In the genomic region with DNA sequence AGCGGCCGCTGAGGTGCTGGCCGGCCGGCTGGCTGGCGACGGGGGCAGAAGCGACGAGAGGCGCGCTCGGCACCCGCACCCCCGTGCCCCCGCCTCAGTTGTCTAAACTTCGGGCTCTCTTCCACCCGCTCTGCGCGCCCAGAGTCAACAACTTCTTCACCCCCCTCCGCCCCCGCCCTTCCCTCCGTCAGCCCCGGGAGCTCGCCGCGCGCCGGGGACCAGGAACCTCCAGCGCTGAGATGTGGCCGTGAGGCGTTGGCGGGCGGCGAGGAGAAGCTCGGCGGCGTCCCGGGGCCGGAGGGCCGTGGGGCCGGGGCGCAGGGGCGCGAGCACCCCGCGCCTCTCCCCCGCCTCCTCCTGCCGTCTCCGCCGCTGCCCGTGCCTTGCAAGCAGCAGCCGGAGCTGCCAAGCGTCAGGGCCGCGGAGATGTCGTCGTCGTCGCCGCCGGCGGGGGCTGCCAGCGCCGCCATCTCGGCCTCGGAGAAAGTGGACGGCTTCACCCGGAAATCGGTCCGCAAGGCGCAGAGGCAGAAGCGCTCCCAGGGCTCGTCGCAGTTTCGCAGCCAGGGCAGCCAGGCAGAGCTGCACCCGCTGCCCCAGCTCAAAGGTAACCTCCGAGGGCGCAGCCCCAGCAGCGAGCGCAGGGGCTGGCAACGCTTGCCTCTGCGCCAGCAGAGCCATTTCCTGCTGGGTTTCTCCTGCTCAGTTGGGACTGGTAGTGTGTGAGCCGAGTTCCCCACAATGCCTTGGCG, we compare ENCODE assay signal across 1 cellular context.
TF ChIP-seq lines count a peak whose summit lies in the region.

No MANE protein-coding gene starts in this region.

TF ChIP-seq in HepG2, 621 proteins besides CTCF, POLR2A, EP300 and RAD21 (continued from another document and continues in another):
- TF ChIP-seq KLF11 (CRISPR knock-in tag; IDR thresholded peaks at IDR 0.05) (no peak), YY1 (IDR thresholded peaks at IDR 0.05; ENCODE audit: insufficient read depth, insufficient replicate concordance, low read depth, low read length) (peak; percentile 67), ATF1 (CRISPR knock-in tag; IDR thresholded peaks at IDR 0.05) (no peak), ZNF776 (CRISPR knock-in tag; IDR thresholded peaks at IDR 0.05) (no peak), HNRNPH1 (optimal IDR thresholded peaks at IDR 0.05; ENCODE audit: low read depth, low read length) (no peak), RBM39 (IDR thresholded peaks at IDR 0.05; ENCODE audit: low read depth, low read length, poor library complexity, severe bottlenecking) (no peak), GTF2F1 (IDR thresholded peaks at IDR 0.05; ENCODE audit: low read length) (no peak), ZNF768 (CRISPR knock-in tag; IDR thresholded peaks at IDR 0.05) (peak; percentile 56; the same call in 1 of the 2 replicates), JUN (CRISPR knock-in tag; IDR thresholded peaks at IDR 0.05) (no peak), GABPB1 (CRISPR knock-in tag; IDR thresholded peaks at IDR 0.05) (peak; percentile 66), CHD4 (IDR thresholded peaks at IDR 0.05; ENCODE audit: borderline replicate concordance, low read length) (no peak), ZNF460 (CRISPR knock-in tag; IDR thresholded peaks at IDR 0.05; ENCODE audit: borderline replicate concordance) (no peak), ZNF225 (CRISPR knock-in tag; IDR thresholded peaks at IDR 0.05) (no peak), MXD4 (CRISPR knock-in tag; IDR thresholded peaks at IDR 0.05) (no peak), TOPORS (CRISPR knock-in tag; IDR thresholded peaks at IDR 0.05) (no peak), ZNF121 (CRISPR knock-in tag; IDR thresholded peaks at IDR 0.05) (no peak), NFRKB (IDR thresholded peaks at IDR 0.05) (no peak), ARNT2 (CRISPR knock-in tag; IDR thresholded peaks at IDR 0.05; ENCODE audit: low read depth) (no peak), ZNF569 (CRISPR knock-in tag; IDR thresholded peaks at IDR 0.05; ENCODE audit: borderline replicate concordance) (no peak), ZNF260 (CRISPR knock-in tag; IDR thresholded peaks at IDR 0.05; ENCODE audit: borderline replicate concordance, low read depth) (no peak), POGZ (CRISPR knock-in tag; IDR thresholded peaks at IDR 0.05) (0 out of 2 replicates have a peak, but pooled peaks have one; percentile 54), PAX8 (CRISPR knock-in tag; IDR thresholded peaks at IDR 0.05; ENCODE audit: borderline replicate concordance) (no peak; the same call in 1 of the 2 replicates), ZNF720 (CRISPR knock-in tag; IDR thresholded peaks at IDR 0.05) (no peak), GFI1 (CRISPR knock-in tag; IDR thresholded peaks at IDR 0.05; ENCODE audit: borderline replicate concordance) (no peak), ZBTB8A (CRISPR knock-in tag; IDR thresholded peaks at IDR 0.05; ENCODE audit: borderline replicate concordance, low read depth) (no peak), SP5 (CRISPR knock-in tag; IDR thresholded peaks at IDR 0.05; ENCODE audit: borderline replicate concordance, low read depth) (no peak), ZNF605 (CRISPR knock-in tag; IDR thresholded peaks at IDR 0.05) (no peak), EEA1 (CRISPR knock-in tag; IDR thresholded peaks at IDR 0.05; ENCODE audit: borderline replicate concordance) (no peak), SALL1 (CRISPR knock-in tag; IDR thresholded peaks at IDR 0.05) (peak; percentile 17; the same call in 1 of the 2 replicates), MTA1 (CRISPR knock-in tag; IDR thresholded peaks at IDR 0.05; ENCODE audit: borderline replicate concordance) (no peak; the same call in 1 of the 2 replicates), ZNF224 (CRISPR knock-in tag; IDR thresholded peaks at IDR 0.05) (no peak), MTF2 (CRISPR knock-in tag; IDR thresholded peaks at IDR 0.05; ENCODE audit: borderline replicate concordance) (no peak), CBX5 (CRISPR knock-in tag; IDR thresholded peaks at IDR 0.05; ENCODE audit: borderline replicate concordance) (no peak), FLYWCH1 (CRISPR knock-in tag; IDR thresholded peaks at IDR 0.05) (no peak; the same call in 1 of the 2 replicates), MEIS1 (CRISPR knock-in tag; IDR thresholded peaks at IDR 0.05; ENCODE audit: borderline replicate concordance) (no peak), IKZF1 (IDR thresholded peaks at IDR 0.05) (no peak), ZNF614 (CRISPR knock-in tag; IDR thresholded peaks at IDR 0.05; ENCODE audit: borderline replicate concordance) (no peak), NCOA2 (CRISPR knock-in tag; IDR thresholded peaks at IDR 0.05) (no peak), ZNF549 (CRISPR knock-in tag; IDR thresholded peaks at IDR 0.05) (no peak), ZNF616 (CRISPR knock-in tag; IDR thresholded peaks at IDR 0.05; ENCODE audit: low read depth) (no peak), ZNF530 (CRISPR knock-in tag; IDR thresholded peaks at IDR 0.05; ENCODE audit: low read depth) (no peak)
- TF ChIP-seq, protein P1, sequence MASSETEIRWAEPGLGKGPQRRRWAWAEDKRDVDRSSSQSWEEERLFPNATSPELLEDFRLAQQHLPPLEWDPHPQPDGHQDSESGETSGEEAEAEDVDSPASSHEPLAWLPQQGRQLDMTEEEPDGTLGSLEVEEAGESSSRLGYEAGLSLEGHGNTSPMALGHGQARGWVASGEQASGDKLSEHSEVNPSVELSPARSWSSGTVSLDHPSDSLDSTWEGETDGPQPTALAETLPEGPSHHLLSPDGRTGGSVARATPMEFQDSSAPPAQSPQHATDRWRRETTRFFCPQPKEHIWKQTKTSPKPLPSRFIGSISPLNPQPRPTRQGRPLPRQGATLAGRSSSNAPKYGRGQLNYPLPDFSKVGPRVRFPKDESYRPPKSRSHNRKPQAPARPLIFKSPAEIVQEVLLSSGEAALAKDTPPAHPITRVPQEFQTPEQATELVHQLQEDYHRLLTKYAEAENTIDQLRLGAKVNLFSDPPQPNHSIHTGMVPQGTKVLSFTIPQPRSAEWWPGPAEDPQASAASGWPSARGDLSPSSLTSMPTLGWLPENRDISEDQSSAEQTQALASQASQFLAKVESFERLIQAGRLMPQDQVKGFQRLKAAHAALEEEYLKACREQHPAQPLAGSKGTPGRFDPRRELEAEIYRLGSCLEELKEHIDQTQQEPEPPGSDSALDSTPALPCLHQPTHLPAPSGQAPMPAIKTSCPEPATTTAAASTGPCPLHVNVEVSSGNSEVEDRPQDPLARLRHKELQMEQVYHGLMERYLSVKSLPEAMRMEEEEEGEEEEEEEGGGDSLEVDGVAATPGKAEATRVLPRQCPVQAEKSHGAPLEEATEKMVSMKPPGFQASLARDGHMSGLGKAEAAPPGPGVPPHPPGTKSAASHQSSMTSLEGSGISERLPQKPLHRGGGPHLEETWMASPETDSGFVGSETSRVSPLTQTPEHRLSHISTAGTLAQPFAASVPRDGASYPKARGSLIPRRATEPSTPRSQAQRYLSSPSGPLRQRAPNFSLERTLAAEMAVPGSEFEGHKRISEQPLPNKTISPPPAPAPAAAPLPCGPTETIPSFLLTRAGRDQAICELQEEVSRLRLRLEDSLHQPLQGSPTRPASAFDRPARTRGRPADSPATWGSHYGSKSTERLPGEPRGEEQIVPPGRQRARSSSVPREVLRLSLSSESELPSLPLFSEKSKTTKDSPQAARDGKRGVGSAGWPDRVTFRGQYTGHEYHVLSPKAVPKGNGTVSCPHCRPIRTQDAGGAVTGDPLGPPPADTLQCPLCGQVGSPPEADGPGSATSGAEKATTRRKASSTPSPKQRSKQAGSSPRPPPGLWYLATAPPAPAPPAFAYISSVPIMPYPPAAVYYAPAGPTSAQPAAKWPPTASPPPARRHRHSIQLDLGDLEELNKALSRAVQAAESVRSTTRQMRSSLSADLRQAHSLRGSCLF (CRISPR knock-in tag; IDR thresholded peaks at IDR 0.05; ENCODE audit: borderline replicate concordance): no peak
- TF ChIP-seq, protein P2, sequence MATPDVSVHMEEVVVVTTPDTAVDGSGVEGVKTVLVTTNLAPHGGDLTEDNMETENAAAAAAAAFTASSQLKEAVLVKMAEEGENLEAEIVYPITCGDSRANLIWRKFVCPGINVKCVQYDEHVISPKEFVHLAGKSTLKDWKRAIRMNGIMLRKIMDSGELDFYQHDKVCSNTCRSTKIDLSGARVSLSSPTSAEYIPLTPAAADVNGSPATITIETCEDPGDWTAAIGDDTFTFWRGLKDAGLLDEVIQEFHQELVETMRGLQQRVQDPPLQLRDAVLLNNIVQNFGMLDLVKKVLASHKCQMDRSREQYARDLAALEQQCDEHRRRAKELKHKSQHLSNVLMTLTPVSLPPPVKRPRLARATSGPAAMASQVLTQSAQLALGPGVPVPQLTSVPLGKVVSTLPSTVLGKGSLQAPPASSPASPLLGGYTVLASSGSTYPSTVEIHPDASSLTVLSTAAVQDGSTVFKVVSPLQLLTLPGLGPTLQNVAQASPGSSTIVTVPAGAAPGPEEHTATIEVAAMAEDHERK (CRISPR knock-in tag; IDR thresholded peaks at IDR 0.05; ENCODE audit: low read depth): no peak
- TF ChIP-seq, protein P3, sequence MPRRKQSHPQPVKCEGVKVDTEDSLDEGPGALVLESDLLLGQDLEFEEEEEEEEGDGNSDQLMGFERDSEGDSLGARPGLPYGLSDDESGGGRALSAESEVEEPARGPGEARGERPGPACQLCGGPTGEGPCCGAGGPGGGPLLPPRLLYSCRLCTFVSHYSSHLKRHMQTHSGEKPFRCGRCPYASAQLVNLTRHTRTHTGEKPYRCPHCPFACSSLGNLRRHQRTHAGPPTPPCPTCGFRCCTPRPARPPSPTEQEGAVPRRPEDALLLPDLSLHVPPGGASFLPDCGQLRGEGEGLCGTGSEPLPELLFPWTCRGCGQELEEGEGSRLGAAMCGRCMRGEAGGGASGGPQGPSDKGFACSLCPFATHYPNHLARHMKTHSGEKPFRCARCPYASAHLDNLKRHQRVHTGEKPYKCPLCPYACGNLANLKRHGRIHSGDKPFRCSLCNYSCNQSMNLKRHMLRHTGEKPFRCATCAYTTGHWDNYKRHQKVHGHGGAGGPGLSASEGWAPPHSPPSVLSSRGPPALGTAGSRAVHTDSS (CRISPR knock-in tag; conservative IDR thresholded peaks at IDR 0.05): no peak
- TF ChIP-seq, protein P4, sequence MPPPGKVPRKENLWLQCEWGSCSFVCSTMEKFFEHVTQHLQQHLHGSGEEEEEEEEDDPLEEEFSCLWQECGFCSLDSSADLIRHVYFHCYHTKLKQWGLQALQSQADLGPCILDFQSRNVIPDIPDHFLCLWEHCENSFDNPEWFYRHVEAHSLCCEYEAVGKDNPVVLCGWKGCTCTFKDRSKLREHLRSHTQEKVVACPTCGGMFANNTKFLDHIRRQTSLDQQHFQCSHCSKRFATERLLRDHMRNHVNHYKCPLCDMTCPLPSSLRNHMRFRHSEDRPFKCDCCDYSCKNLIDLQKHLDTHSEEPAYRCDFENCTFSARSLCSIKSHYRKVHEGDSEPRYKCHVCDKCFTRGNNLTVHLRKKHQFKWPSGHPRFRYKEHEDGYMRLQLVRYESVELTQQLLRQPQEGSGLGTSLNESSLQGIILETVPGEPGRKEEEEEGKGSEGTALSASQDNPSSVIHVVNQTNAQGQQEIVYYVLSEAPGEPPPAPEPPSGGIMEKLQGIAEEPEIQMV (CRISPR knock-in tag; IDR thresholded peaks at IDR 0.05; ENCODE audit: low read depth): 0 out of 2 replicates have a peak, but pooled peaks have one; percentile 38
- TF ChIP-seq, protein P5, sequence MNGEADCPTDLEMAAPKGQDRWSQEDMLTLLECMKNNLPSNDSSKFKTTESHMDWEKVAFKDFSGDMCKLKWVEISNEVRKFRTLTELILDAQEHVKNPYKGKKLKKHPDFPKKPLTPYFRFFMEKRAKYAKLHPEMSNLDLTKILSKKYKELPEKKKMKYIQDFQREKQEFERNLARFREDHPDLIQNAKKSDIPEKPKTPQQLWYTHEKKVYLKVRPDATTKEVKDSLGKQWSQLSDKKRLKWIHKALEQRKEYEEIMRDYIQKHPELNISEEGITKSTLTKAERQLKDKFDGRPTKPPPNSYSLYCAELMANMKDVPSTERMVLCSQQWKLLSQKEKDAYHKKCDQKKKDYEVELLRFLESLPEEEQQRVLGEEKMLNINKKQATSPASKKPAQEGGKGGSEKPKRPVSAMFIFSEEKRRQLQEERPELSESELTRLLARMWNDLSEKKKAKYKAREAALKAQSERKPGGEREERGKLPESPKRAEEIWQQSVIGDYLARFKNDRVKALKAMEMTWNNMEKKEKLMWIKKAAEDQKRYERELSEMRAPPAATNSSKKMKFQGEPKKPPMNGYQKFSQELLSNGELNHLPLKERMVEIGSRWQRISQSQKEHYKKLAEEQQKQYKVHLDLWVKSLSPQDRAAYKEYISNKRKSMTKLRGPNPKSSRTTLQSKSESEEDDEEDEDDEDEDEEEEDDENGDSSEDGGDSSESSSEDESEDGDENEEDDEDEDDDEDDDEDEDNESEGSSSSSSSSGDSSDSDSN (CRISPR knock-in tag; IDR thresholded peaks at IDR 0.05): peak; percentile 70
- TF ChIP-seq, protein P6, sequence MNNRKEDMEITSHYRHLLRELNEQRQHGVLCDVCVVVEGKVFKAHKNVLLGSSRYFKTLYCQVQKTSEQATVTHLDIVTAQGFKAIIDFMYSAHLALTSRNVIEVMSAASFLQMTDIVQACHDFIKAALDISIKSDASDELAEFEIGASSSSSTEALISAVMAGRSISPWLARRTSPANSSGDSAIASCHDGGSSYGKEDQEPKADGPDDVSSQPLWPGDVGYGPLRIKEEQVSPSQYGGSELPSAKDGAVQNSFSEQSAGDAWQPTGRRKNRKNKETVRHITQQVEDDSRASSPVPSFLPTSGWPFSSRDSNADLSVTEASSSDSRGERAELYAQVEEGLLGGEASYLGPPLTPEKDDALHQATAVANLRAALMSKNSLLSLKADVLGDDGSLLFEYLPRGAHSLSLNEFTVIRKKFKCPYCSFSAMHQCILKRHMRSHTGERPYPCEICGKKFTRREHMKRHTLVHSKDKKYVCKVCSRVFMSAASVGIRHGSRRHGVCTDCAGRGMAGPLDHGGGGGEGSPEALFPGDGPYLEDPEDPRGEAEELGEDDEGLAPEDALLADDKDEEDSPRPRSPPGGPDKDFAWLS (CRISPR knock-in tag; IDR thresholded peaks at IDR 0.05; ENCODE audit: borderline replicate concordance): no peak
- TF ChIP-seq, protein P7, sequence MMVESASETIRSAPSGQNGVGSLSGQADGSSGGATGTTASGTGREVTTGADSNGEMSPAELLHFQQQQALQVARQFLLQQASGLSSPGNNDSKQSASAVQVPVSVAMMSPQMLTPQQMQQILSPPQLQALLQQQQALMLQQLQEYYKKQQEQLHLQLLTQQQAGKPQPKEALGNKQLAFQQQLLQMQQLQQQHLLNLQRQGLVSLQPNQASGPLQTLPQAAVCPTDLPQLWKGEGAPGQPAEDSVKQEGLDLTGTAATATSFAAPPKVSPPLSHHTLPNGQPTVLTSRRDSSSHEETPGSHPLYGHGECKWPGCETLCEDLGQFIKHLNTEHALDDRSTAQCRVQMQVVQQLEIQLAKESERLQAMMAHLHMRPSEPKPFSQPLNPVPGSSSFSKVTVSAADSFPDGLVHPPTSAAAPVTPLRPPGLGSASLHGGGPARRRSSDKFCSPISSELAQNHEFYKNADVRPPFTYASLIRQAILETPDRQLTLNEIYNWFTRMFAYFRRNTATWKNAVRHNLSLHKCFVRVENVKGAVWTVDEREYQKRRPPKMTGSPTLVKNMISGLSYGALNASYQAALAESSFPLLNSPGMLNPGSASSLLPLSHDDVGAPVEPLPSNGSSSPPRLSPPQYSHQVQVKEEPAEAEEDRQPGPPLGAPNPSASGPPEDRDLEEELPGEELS (CRISPR knock-in tag; IDR thresholded peaks at IDR 0.05): no peak
- TF ChIP-seq, protein P8, sequence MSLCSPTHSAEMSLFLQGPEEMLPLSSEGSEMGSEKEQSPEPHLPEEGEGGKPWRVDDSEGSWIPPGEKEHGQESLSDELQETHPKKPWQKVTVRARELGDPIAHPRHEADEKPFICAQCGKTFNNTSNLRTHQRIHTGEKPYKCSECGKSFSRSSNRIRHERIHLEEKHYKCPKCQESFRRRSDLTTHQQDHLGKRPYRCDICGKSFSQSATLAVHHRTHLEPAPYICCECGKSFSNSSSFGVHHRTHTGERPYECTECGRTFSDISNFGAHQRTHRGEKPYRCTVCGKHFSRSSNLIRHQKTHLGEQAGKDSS (CRISPR knock-in tag; IDR thresholded peaks at IDR 0.05; ENCODE audit: borderline replicate concordance, low read depth): no peak
